13 cellular contexts compared by ENCODE assay signal in the genomic region with DNA sequence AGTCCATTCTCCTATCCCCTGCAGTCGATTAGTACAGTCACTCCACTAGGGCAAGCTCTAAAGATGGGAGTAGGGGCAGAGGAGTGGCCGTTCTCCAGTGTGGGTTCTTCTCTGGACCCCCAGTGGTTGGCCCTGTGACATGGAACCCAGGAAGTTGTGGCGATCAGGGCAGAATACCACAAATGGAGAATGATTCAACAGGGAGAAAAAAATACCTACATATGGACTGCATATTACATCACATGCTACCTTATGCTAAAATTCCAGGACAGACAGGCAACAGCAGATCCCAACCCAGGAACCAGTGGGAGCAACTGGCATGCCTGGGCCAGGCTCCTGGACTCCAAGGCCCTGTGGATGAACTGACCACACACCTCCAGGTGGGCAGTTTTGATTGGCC. TPM values are rescaled to one million over a fixed set of nuclear protein-coding genes. Genes with fewer than 3 reads are reported as not detected.
DNase-seq lines count a peak whose midpoint lies in the region; ATAC-seq and TF ChIP-seq lines count a peak whose summit lies in the region.
"Had no signal": no experiment of that assay in that cellular context is flagged by ENCODE, and none has a peak within 500 bp of the region (broad histone marks: within the 10 kb centered on the region; RNA-seq: fewer than 3 reads in every experiment).

No MANE protein-coding gene starts in this region.

- intact Hi-C loops in PC-3 (cut with micrococcal nuclease), result no loop called here
- intact Hi-C loops in vagina (cut with DNase I), result no loop called here

- no peak for DNase-seq in SK-N-SH
- DNase-seq in HFFc6, result peak; percentile 25
- DNase-seq in activated naive CD8-positive, alpha-beta T cell treated with anti-CD3 and anti-CD28 coated beads, Interleukin-2, amount 50 U/mL, for 24 hours, result no peak
- no peak for DNase-seq in naive B cell
- no peak for DNase-seq in PC-3
- no peak for DNase-seq in vagina (ENCODE audit: extremely low spot score in 2 of 2)
- DNase-seq: cerebellar nuclear complex, retina had no signal

- CTCF ChIA-PET in SK-N-SH (lab: Yijun Ruan, JAX) (interaction anchor here (0.9 to 7.3 kb wide), 6 partner anchors 9 to 108 kb away, joined by 3 to 116 read pairs (median 10); a partner anchor contains a TSS), PC-3 (lab: Charles Lee) (no interaction called here)

- no TSS peak for BruUV-seq in PC-3 (replicated peaks; lab: Mats Ljungman, UMichigan)

- H3K4me1 ChIP-seq in SK-N-SH (ENCODE audit: control insufficient read depth in 1 of 2, insufficient read depth in 2 of 2, low read depth in 1 of 2, low read length in 1 of 2), result peaks cover 2 to 42% of the 10 kb centered on the region in 2 experiments; a peak in 3 of 4 replicates
- peaks cover 37% of the 10 kb centered on the region for H3K4me1 ChIP-seq in PC-3 (ENCODE audit: insufficient read depth, low read length)
- H3K4me1 ChIP-seq in vagina, result peaks cover 5% of the 10 kb centered on the region

- TF ChIP-seq CTCF in SK-N-SH (IDR thresholded peaks at IDR 0.05), result no peak
- TF ChIP-seq CTCF in HFFc6 (IDR thresholded peaks at IDR 0.05), result no peak; the same call in 1 of the 2 replicates
- TF ChIP-seq CTCF in PC-3 (conservative IDR thresholded peaks at IDR 0.05; ENCODE audit: low read depth, low read length), result no peak
- TF ChIP-seq CTCF in vagina (IDR thresholded peaks at IDR 0.05), result no peak

- H3K4me2 ChIP-seq in SK-N-SH (peak overlapping the region; percentile 43; the same call in 1 of the 2 replicates), PC-3 (ENCODE audit: low read length) (no peak overlapping the region)

- no peaks in the 10 kb centered on the region for H3K9me3 Mint-ChIP-seq in HFFc6
- H3K9me3 Mint-ChIP-seq in activated naive CD8-positive, alpha-beta T cell treated with anti-CD3 and anti-CD28 coated beads, Interleukin-2, amount 50 U/mL, for 24 hours, result no peaks in the 10 kb centered on the region
- H3K9me3 Mint-ChIP-seq in naive B cell, result no peaks in the 10 kb centered on the region

- WGBS in SK-N-SH (ENCODE audit: low lambda C conversion rate), result 54% methylated on average over 3 of the region's 3 CpGs

- TF ChIP-seq POLR2A in vagina (IDR thresholded peaks at IDR 0.05), result no peak

- H3K79me2 ChIP-seq in SK-N-SH (ENCODE audit: insufficient read depth) (no peaks in the 10 kb centered on the region), PC-3 (ENCODE audit: low read length) (no peaks in the 10 kb centered on the region)

- H3K27me3 Mint-ChIP-seq in HFFc6 (ENCODE audit: insufficient read depth), result peaks cover 4% of the 10 kb centered on the region
- H3K27me3 Mint-ChIP-seq in activated naive CD8-positive, alpha-beta T cell treated with anti-CD3 and anti-CD28 coated beads, Interleukin-2, amount 50 U/mL, for 24 hours, result no peaks in the 10 kb centered on the region
- H3K27me3 Mint-ChIP-seq in naive B cell, result no peaks in the 10 kb centered on the region

- H3K4me3 Mint-ChIP-seq in HFFc6 (peak overlapping the region; percentile 29; the same call in 1 of the 2 replicates), naive B cell (peak overlapping the region in 1 of 8 donors; percentile 5)
- no peak overlapping the region for H3K4me3 Mint-ChIP-seq in activated naive CD8-positive, alpha-beta T cell treated with anti-CD3 and anti-CD28 coated beads, Interleukin-2, amount 50 U/mL, for 24 hours

- H3K27me3 ChIP-seq in SK-N-SH (ENCODE audit: insufficient read depth), result no peaks in the 10 kb centered on the region
- no peaks in the 10 kb centered on the region for H3K27me3 ChIP-seq in PC-3 (ENCODE audit: low read length)
- H3K27me3 ChIP-seq in vagina, result no peaks in the 10 kb centered on the region

- H3K4me1 Mint-ChIP-seq in HFFc6 (ENCODE audit: low read depth) (peaks cover 72% of the 10 kb centered on the region), naive B cell (peaks cover 66 to 86% (median 85%) of the 10 kb centered on the region in 3 donors)
- H3K4me1 Mint-ChIP-seq in activated naive CD8-positive, alpha-beta T cell treated with anti-CD3 and anti-CD28 coated beads, Interleukin-2, amount 50 U/mL, for 24 hours, result peaks cover 63% of the 10 kb centered on the region

- no peak for TF ChIP-seq EP300 in SK-N-SH (IDR thresholded peaks at IDR 0.05; ENCODE audit: borderline replicate concordance in 1 of 2, low read depth in 1 of 2, low read length in 1 of 2)

- H3K27ac ChIP-seq in SK-N-SH (ENCODE audit: low read depth in 2 of 2, low read length in 1 of 2) (peak overlapping the region in 1 of 2 experiments; percentile 98; a peak in 2 of 4 replicates), PC-3 (ENCODE audit: low read length) (no peak overlapping the region; the same call in 1 of the 2 replicates), vagina (no peak overlapping the region)
- H3K27ac ChIP-seq: 22Rv1, esophagus muscularis mucosa, thoracic aorta had no signal

- H3K9me3 ChIP-seq in SK-N-SH, result no peaks in the 10 kb centered on the region
- no peaks in the 10 kb centered on the region for H3K9me3 ChIP-seq in PC-3 (ENCODE audit: low read length)
- no peaks in the 10 kb centered on the region for H3K9me3 ChIP-seq in vagina
- H3K9me3 ChIP-seq: esophagus muscularis mucosa, thoracic aorta had no signal

- H3K4me3 ChIP-seq in SK-N-SH (ENCODE audit: low read depth in 2 of 2, low read length in 1 of 2) (no peak overlapping the region), PC-3 (ENCODE audit: low read length) (no peak overlapping the region), vagina (no peak overlapping the region)
- H3K4me3 ChIP-seq: esophagus muscularis mucosa, thoracic aorta had no signal

- no peak for TF ChIP-seq RAD21 in SK-N-SH (IDR thresholded peaks at IDR 0.05; ENCODE audit: low read length)

- ATAC-seq in SK-N-SH treated with all-trans-retinoic acid at 6 μM for 48 hours (no peak), naive B cell (ENCODE audit: low read depth in 2 of 2) (no peak), PC-3 (no peak), HG02798 (IDR thresholded peaks at IDR 0.05; ENCODE audit: poor library complexity, unreplicated experiment) (no peak)
- ATAC-seq in activated naive CD8-positive, alpha-beta T cell treated with anti-CD3 and anti-CD28 coated beads, Interleukin-2, amount 50 U/mL, for 24 hours, result no peak

- H3K9me2 ChIP-seq in SK-N-SH, result no peaks in the 10 kb centered on the region
- H3K9me2 ChIP-seq in PC-3 (replicated peaks; ENCODE audit: low read length), result no peaks in the 10 kb centered on the region

- H3K36me3 Mint-ChIP-seq in HFFc6 (ENCODE audit: low read depth) (peaks cover 21% of the 10 kb centered on the region), naive B cell (peaks cover 15 to 35% of the 10 kb centered on the region in 2 donors)
- H3K36me3 Mint-ChIP-seq in activated naive CD8-positive, alpha-beta T cell treated with anti-CD3 and anti-CD28 coated beads, Interleukin-2, amount 50 U/mL, for 24 hours (ENCODE audit: low read depth), result peaks cover 41% of the 10 kb centered on the region

- H2AFZ ChIP-seq in SK-N-SH (ENCODE audit: low read depth), result peak overlapping the region; percentile 38; the same call in 1 of the 2 replicates
- no peak overlapping the region for H2AFZ ChIP-seq in PC-3 (ENCODE audit: low read length)

- no peaks in the 10 kb centered on the region for H4K20me1 ChIP-seq in SK-N-SH (ENCODE audit: insufficient read depth)
- H4K20me1 ChIP-seq in PC-3 (ENCODE audit: low read length), result no peaks in the 10 kb centered on the region

- H3F3A ChIP-seq in SK-N-SH (replicated peaks; ENCODE audit: insufficient read depth) (peaks cover 47% of the 10 kb centered on the region), PC-3 (ENCODE audit: low read length, unreplicated experiment) (no peaks in the 10 kb centered on the region)

- H3K36me3 ChIP-seq in SK-N-SH (replicated peaks in 1 of 2; ENCODE audit: control insufficient read depth in 1 of 2, insufficient read depth in 2 of 2, low read length in 1 of 2), result no peaks in the 10 kb centered on the region
- peaks cover 2% of the 10 kb centered on the region; the same call in 1 of the 2 replicates for H3K36me3 ChIP-seq in PC-3 (ENCODE audit: low read depth, low read length)
- H3K36me3 ChIP-seq in vagina, result no peaks in the 10 kb centered on the region
- H3K36me3 ChIP-seq: esophagus muscularis mucosa, thoracic aorta had no signal

- POLR2A ChIA-PET in SK-N-SH (lab: Yijun Ruan, JAX), result no interaction called here
- POLR2A ChIA-PET in PC-3 (lab: Charles Lee; ENCODE audit: unreplicated experiment), result no interaction called here

- H3K9ac ChIP-seq in SK-N-SH, result 0 out of 2 replicates have a peak overlapping the region, but pooled peaks have one; percentile 72
- H3K9ac ChIP-seq in PC-3 (ENCODE audit: low read length), result no peak overlapping the region

- H3K27ac Mint-ChIP-seq in HFFc6 (peak overlapping the region; percentile 96), naive B cell (peak overlapping the region in 5 of 6 donors; percentile 3 to 86 (median 28))
- peak overlapping the region; percentile 57 for H3K27ac Mint-ChIP-seq in activated naive CD8-positive, alpha-beta T cell treated with anti-CD3 and anti-CD28 coated beads, Interleukin-2, amount 50 U/mL, for 24 hours

TF ChIP-seq in SK-N-SH, 30 proteins besides CTCF, POLR2A, EP300 and RAD21 (continues in another document):
- TF ChIP-seq FOXM1 (IDR thresholded peaks at IDR 0.05; ENCODE audit: low read depth) (no peak), ELF1 (IDR thresholded peaks at IDR 0.05) (no peak)

TF ChIP-seq in SK-N-SH treated with all-trans-retinoic acid at 6 μM for 48 hours, 23 proteins besides CTCF, POLR2A, EP300 and RAD21 (continues in another document):
- no peak for TF ChIP-seq ZNF565 (CRISPR knock-in tag; conservative IDR thresholded peaks at IDR 0.05; ENCODE audit: low read depth)

RNA-seq across cellular contexts. Expression of a gene that starts 20.4 kb away (rescaled TPM):
- polyA plus RNA-seq in SK-N-SH (2012; rRNA removed) (0.15 and 0.49 TPM in 2 replicates), naive B cell (ENCODE audit: low read depth in 6 of 6) (10 to 100 TPM; 16.5 to 96.9 (median 24.0) TPM)
- polyA plus RNA-seq in SK-N-SH (2012; cell fraction: cytosol; rRNA removed), result 0.18 and 0.29 TPM in 2 replicates
- 0.89 and 0.94 TPM in 2 replicates for polyA plus RNA-seq in SK-N-SH (2012; cell fraction: nucleus; rRNA removed)
- total RNA-seq in HFFc6 (2021; fragmentation: NEBNext Ultra II Directional; extraction: Animal tissue kit (Norgen Biotek cat#: 25700)), result 10 to 100 TPM in 1 of 6 experiments, 1 to 10 TPM in 5; 6.4 to 11.0 (median 7.8) TPM
- total RNA-seq in PC-3 (2014; rRNA removed) (1.4 and 2.4 TPM in 2 replicates), vagina (0.74 TPM)

RNA-seq across cellular contexts. Expression of a gene that starts 35.8 kb away (rescaled TPM):
- polyA plus RNA-seq in SK-N-SH (2012; rRNA removed) (6.9 and 8.5 TPM in 2 replicates), naive B cell (ENCODE audit: low read depth in 6 of 6) (10 to 100 TPM in 5 of 6 donors, 1 to 10 TPM in 1; 6.0 to 27.0 (median 12.2) TPM)
- polyA plus RNA-seq in SK-N-SH (2012; cell fraction: cytosol; rRNA removed), result 2.4 and 4.9 TPM in 2 replicates
- polyA plus RNA-seq in SK-N-SH (2012; cell fraction: nucleus; rRNA removed), result 6.9 and 7.4 TPM in 2 replicates
- total RNA-seq in HFFc6 (2021; fragmentation: NEBNext Ultra II Directional; extraction: Animal tissue kit (Norgen Biotek cat#: 25700)), result 10 to 100 TPM; 14.0 to 16.5 (median 15.1) TPM
- total RNA-seq in PC-3 (2014; rRNA removed) (14.4 and 15.2 TPM in 2 replicates), vagina (26.5 TPM)

RNA-seq across cellular contexts. Expression of a gene that starts 41.8 kb away (rescaled TPM):
- 0.71 and 2.4 TPM in 2 replicates for polyA plus RNA-seq in SK-N-SH (2012; rRNA removed)
- 0.85 and 1.7 TPM in 2 replicates for polyA plus RNA-seq in SK-N-SH (2012; cell fraction: cytosol; rRNA removed)
- polyA plus RNA-seq in SK-N-SH (2012; cell fraction: nucleus; rRNA removed), result 3.7 and 4.4 TPM in 2 replicates
- total RNA-seq in HFFc6 (2021; fragmentation: NEBNext Ultra II Directional; extraction: Animal tissue kit (Norgen Biotek cat#: 25700)), result under 1 TPM in 5 of 6 experiments, not detected in 1; 0.07 to 0.19 (median 0.13) TPM
- polyA plus RNA-seq in naive B cell (ENCODE audit: low read depth in 6 of 6), result not detected
- 0.12 TPM in 1 of 2 replicates, not detected in the other for total RNA-seq in PC-3 (2014; rRNA removed)
- 2.5 TPM for total RNA-seq in vagina

Comparison
In these comparisons a context has a peak if more than half of its experiments do, and no peak if none do; other contexts are left out.
1. H3K27ac Mint-ChIP-seq: peak in every context shown above with its lines; median percentile 96 in HFFc6; 57 in activated naive CD8-positive, alpha-beta T cell treated with anti-CD3 and anti-CD28 coated beads, Interleukin-2, amount 50 U/mL, for 24 hours; 28 in naive B cell.